ENCODE assay signal across 1 cellular context in genomic region chr16:77584205-77584859, GRCh38.
TF ChIP-seq lines count a peak whose summit lies in the region.

No MANE protein-coding gene starts in this region.

TF ChIP-seq in GM23338, 12 proteins besides CTCF, POLR2A, EP300 and RAD21 (continued from another document):
- no peak for TF ChIP-seq REST (IDR thresholded peaks at IDR 0.05; ENCODE audit: unreplicated experiment)
- no peak for TF ChIP-seq STAT1 (IDR thresholded peaks at IDR 0.05; ENCODE audit: unreplicated experiment)
- no peak for TF ChIP-seq EZH2 (IDR thresholded peaks at IDR 0.05; ENCODE audit: low read depth, unreplicated experiment)
- no peak for TF ChIP-seq EZH2phosphoT487 (IDR thresholded peaks at IDR 0.05; ENCODE audit: unreplicated experiment)
- no peak for TF ChIP-seq JUNB (IDR thresholded peaks at IDR 0.05; ENCODE audit: unreplicated experiment)
- TF ChIP-seq CREB1 (CRISPR knock-in tag; IDR thresholded peaks at IDR 0.05; ENCODE audit: low read depth): no peak
- no peak for TF ChIP-seq ZNF114 (CRISPR knock-in tag; IDR thresholded peaks at IDR 0.05)
- no peak for TF ChIP-seq POLR2AphosphoS5 (IDR thresholded peaks at IDR 0.05; ENCODE audit: low read depth)
- TF ChIP-seq NANOG (IDR thresholded peaks at IDR 0.05; ENCODE audit: borderline replicate concordance): no peak
- TF ChIP-seq ZNF331 (CRISPR knock-in tag; IDR thresholded peaks at IDR 0.05; ENCODE audit: low read depth): no peak
